In the genomic region with DNA sequence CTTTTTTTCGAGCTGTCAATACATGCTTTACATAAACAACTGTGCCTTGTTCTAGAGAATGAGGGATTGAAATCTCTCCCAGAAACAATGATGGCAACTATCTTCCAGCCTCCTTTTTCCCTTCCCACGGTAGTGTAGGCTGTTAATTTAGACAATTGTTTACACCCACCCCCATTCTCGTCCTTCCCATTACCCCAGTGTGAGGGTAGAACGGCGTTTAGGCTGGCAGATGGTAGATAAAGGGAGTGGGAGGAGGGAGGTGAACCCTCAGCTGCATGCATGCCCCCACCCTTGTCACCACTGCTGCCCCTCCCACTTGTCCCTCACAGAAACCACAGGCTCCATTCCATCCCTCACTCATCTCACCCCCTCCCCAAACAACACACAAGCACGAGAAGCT, we compare ENCODE assay signal across 29 cellular contexts.
"Had no signal": no experiment of that assay in that cellular context is flagged by ENCODE, and none has a peak within 500 bp of the region (broad histone marks: within the 10 kb centered on the region; RNA-seq: fewer than 3 reads in every experiment).

No MANE protein-coding gene starts in this region.

- H3K4me1 ChIP-seq: gastrocnemius medialis, right atrium auricular region, thyroid gland, upper lobe of left lung, vagina had no signal

- H3K4me3 ChIP-seq: coronary artery, dorsolateral prefrontal cortex, gastrocnemius medialis, right atrium auricular region, stomach, thyroid gland, upper lobe of left lung, vagina had no signal

- H3K27ac Mint-ChIP-seq: activated naive CD4-positive, alpha-beta T cell treated with anti-CD3 and anti-CD28 coated beads, Interleukin-2, amount 10 ng/mL, durations not matched to agents 7 days and 5 days; activated naive CD8-positive, alpha-beta T cell treated with anti-CD3 and anti-CD28 coated beads, Interleukin-2, amount 10 ng/mL, durations not matched to agents 7 days and 5 days; activated T-helper 1 cell treated with anti-CD3 and anti-CD28 coated beads, Interleukin-12 subunit alpha, Interleukin-12 subunit beta, Interleukin-2, Interleukin-4 antibody, amounts not matched to agents 30 ng/mL and 10 ng/mL and 1 ng/mL, durations not matched to agents 14 hours and 24 hours and 36 hours; mesothelial cell of epicardium; naive B cell; stimulated activated naive B cell treated with anti-CD40 and anti-IgM and Interleukin-4, amounts not matched to agents 10 μg/mL and 1 μg/mL and 100 μg/mL, for 72 hours; T-helper 2 cell treated with Interferon-gamma antibody and Interleukin-4, amounts not matched to agents 5 μg/mL and 100 μg/mL, for 36 hours had no signal

- H3K27me3 ChIP-seq: brain microvascular endothelial cell, gastrocnemius medialis, right atrium auricular region, stomach, thyroid gland, upper lobe of left lung, vagina had no signal

- H3K27ac ChIP-seq: brain microvascular endothelial cell, coronary artery, dorsolateral prefrontal cortex, gastrocnemius medialis, right atrium auricular region, stomach, thyroid gland, upper lobe of left lung, vagina, WERI-Rb-1 had no signal

- H3K36me3 Mint-ChIP-seq: activated naive CD4-positive, alpha-beta T cell treated with anti-CD3 and anti-CD28 coated beads, Interleukin-2, amount 10 ng/mL, durations not matched to agents 7 days and 5 days; activated naive CD8-positive, alpha-beta T cell treated with anti-CD3 and anti-CD28 coated beads, Interleukin-2, amount 10 ng/mL, durations not matched to agents 7 days and 5 days; naive B cell; stimulated activated naive B cell treated with anti-CD40 and anti-IgM and Interleukin-4, amounts not matched to agents 10 μg/mL and 1 μg/mL and 100 μg/mL, for 72 hours had no signal

- DNase-seq: activated CD4-positive, alpha-beta T cell treated with anti-CD3 and anti-CD28 coated beads for 48 hours; activated CD4-positive, alpha-beta T cell treated with anti-CD3 and anti-CD28 coated beads, Interleukin-2, amount 50 U/mL, for 48 hours; activated CD8-positive, alpha-beta memory T cell treated with anti-CD3 and anti-CD28 coated beads, Interleukin-2, amount 50 U/mL, for 4 hours; activated gamma-delta T cell; activated naive CD4-positive, alpha-beta T cell treated with anti-CD3 and anti-CD28 coated beads, Interleukin-2, amount 10 ng/mL, durations not matched to agents 7 days and 5 days; activated naive CD8-positive, alpha-beta T cell treated with anti-CD3 and anti-CD28 coated beads, Interleukin-2, amount 10 ng/mL, durations not matched to agents 7 days and 5 days; activated T-cell treated with anti-CD3 and anti-CD28 coated beads, Interleukin-2, amount 50 U/mL, for 1 hour; brain microvascular endothelial cell; dorsolateral prefrontal cortex; effector memory CD4-positive, alpha-beta T cell; erythroblast; gastrocnemius medialis; glutamatergic neuron; left cardiac atrium; naive B cell; stimulated activated CD4-positive, alpha-beta T cell treated with anti-CD3 and anti-CD28 coated beads, Interleukin-15, amount 100 ng/mL, for 24 hours; stimulated activated CD4-positive, alpha-beta T cell treated with anti-CD3 and anti-CD28 coated beads, Interleukin-2, amount 100 ng/mL, for 24 hours; stimulated activated naive B cell treated with anti-CD40 and anti-IgM and Interleukin-4, amounts not matched to agents 10 μg/mL and 1 μg/mL and 100 μg/mL, for 72 hours; thyroid gland; upper lobe of left lung; WERI-Rb-1 had no signal

- H3K9me3 ChIP-seq: gastrocnemius medialis, thyroid gland, vagina had no signal

- H3K27me3 Mint-ChIP-seq: stimulated activated naive B cell treated with anti-CD40 and anti-IgM and Interleukin-4, amounts not matched to agents 10 μg/mL and 1 μg/mL and 100 μg/mL, for 72 hours had no signal

- H3K36me3 ChIP-seq: brain microvascular endothelial cell, gastrocnemius medialis, right atrium auricular region, stomach, thyroid gland, upper lobe of left lung, vagina, WERI-Rb-1 had no signal

- H3K4me3 Mint-ChIP-seq: activated naive CD4-positive, alpha-beta T cell treated with anti-CD3 and anti-CD28 coated beads, Interleukin-2, amount 10 ng/mL, durations not matched to agents 7 days and 5 days; activated naive CD8-positive, alpha-beta T cell treated with anti-CD3 and anti-CD28 coated beads, Interleukin-2, amount 10 ng/mL, durations not matched to agents 7 days and 5 days; activated T-helper 1 cell treated with anti-CD3 and anti-CD28 coated beads, Interleukin-12 subunit alpha, Interleukin-12 subunit beta, Interleukin-2, Interleukin-4 antibody, amounts not matched to agents 30 ng/mL and 10 ng/mL and 1 ng/mL, durations not matched to agents 14 hours and 24 hours and 36 hours; mesothelial cell of epicardium; naive B cell; stimulated activated naive B cell treated with anti-CD40 and anti-IgM and Interleukin-4, amounts not matched to agents 10 μg/mL and 1 μg/mL and 100 μg/mL, for 72 hours; T-helper 2 cell treated with Interferon-gamma antibody and Interleukin-4, amounts not matched to agents 5 μg/mL and 100 μg/mL, for 36 hours had no signal

- ATAC-seq: activated CD4-positive, CD25-positive, alpha-beta regulatory T cell treated with anti-CD3 and anti-CD28 coated beads, Interleukin-2, amount 50 U/mL, for 24 hours; gastrocnemius medialis; left cardiac atrium; stimulated activated naive B cell treated with anti-CD40 and anti-IgM and Interleukin-4, amounts not matched to agents 10 μg/mL and 1 μg/mL and 100 μg/mL, for 72 hours had no signal

- H3K4me1 Mint-ChIP-seq: activated naive CD4-positive, alpha-beta T cell treated with anti-CD3 and anti-CD28 coated beads, Interleukin-2, amount 10 ng/mL, durations not matched to agents 7 days and 5 days; activated naive CD8-positive, alpha-beta T cell treated with anti-CD3 and anti-CD28 coated beads, Interleukin-2, amount 10 ng/mL, durations not matched to agents 7 days and 5 days; naive B cell; stimulated activated naive B cell treated with anti-CD40 and anti-IgM and Interleukin-4, amounts not matched to agents 10 μg/mL and 1 μg/mL and 100 μg/mL, for 72 hours had no signal
